8 cellular contexts compared by ENCODE assay signal in the genomic region with DNA sequence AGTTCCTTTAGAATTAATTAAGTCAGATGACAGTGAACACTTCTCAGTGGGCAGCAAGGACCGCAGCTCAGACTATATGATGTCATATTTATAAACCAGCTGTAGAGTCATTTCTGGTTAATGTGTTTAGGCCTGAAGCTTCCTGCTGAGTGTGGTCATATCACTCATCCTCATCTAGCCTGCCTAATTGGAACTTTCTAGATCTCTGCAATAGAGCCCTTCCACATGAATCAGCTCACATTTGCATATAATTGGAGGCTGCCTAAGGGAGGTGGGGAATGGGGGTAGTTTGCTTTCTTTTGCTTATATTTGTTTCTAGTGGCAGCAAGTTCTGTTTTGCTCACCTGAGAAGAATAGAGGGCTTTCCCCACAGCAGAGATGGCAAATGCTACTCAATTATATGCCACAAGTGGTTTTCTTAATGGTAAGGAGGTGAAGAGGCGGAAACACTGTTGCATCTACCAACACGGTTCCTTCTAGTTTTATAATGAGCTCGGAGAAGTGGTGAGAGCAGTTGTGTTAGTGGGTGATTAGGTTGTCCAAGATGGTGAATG.
A peak's percentile ranks its signal among the peaks of the same experiment; 100 is the strongest.
DNase-seq lines count a peak whose midpoint lies in the region; ATAC-seq and TF ChIP-seq lines count a peak whose summit lies in the region.

No MANE protein-coding gene starts in this region.

- no peak overlapping the region for H3K4me3 Mint-ChIP-seq in Caco-2 (ENCODE audit: unreplicated experiment)

- DNase-seq in GM12865 (ENCODE audit: low read depth) (peak; percentile 25), NCI-H69 (lab: John Stamatoyannopoulos, UW) (peak; percentile 4), epithelial cell of proximal tubule (ENCODE audit: low read depth) (peak; percentile 74), tibial artery (no peak), Caco-2 (no peak), HuH-7 (ENCODE audit: low spot score) (no peak)
- DNase-seq in effector CD8-positive, alpha-beta T cell (lab: John Stamatoyannopoulos, UW) = no peak

- H3K9me3 ChIP-seq in tibial artery (no peaks in the 10 kb centered on the region), Caco-2 (no peaks in the 10 kb centered on the region)

- peak; percentile 65 for ATAC-seq in GM21528 (IDR thresholded peaks at IDR 0.05; ENCODE audit: low FRiP score, unreplicated experiment)

- H3K9me3 Mint-ChIP-seq in Caco-2 (ENCODE audit: unreplicated experiment) = no peaks in the 10 kb centered on the region

- H3K27ac Mint-ChIP-seq in Caco-2 (ENCODE audit: unreplicated experiment) = no peak overlapping the region

- peaks cover 0 to 69% (median 35%) of the 10 kb centered on the region in 4 donors for H3K4me1 ChIP-seq in tibial artery
- peaks cover 8% of the 10 kb centered on the region for H3K4me1 ChIP-seq in Caco-2

- intact Hi-C loops in tibial artery (cut with DNase I; ENCODE audit: low total_unique reads) = loop anchor here (10.0 kb wide), 1 partner anchor 58 kb away; no protein-coding TSS in a partner anchor
- intact Hi-C loops in Caco-2 (cut with micrococcal nuclease; ENCODE audit: unreplicated experiment) = no loop called here

- CTCF ChIA-PET in Caco-2 (lab: Charles Lee) = no interaction called here

- POLR2A ChIA-PET in Caco-2 (lab: Charles Lee) = no interaction called here

- H3K36me3 ChIP-seq in tibial artery (peaks cover 0 to 29% (median 14%) of the 10 kb centered on the region in 3 donors), Caco-2 (ENCODE audit: control insufficient read depth, insufficient read depth, low read length) (no peaks in the 10 kb centered on the region; the same call in 1 of the 2 replicates)

- no peak for TF ChIP-seq CTCF in GM12865 (IDR thresholded peaks at IDR 0.05; ENCODE audit: insufficient read depth, low read depth, low read length, missing control alignments)
- TF ChIP-seq CTCF in epithelial cell of proximal tubule (conservative IDR thresholded peaks at IDR 0.05; ENCODE audit: low read depth, low read length) = no peak
- no peak for TF ChIP-seq CTCF in tibial artery (IDR thresholded peaks at IDR 0.05)
- no peak for TF ChIP-seq CTCF in Caco-2 (IDR thresholded peaks at IDR 0.05; ENCODE audit: insufficient read depth in 1 of 2, low read depth in 1 of 2, low read length in 1 of 2, severe bottlenecking in 1 of 2, unreplicated experiment in 1 of 2)

- peak overlapping the region in 1 of 2 donors; percentile 32 for H3K27ac ChIP-seq in tibial artery

- H3K4me3 ChIP-seq in GM12865 (ENCODE audit: low read depth, low read length) (no peak overlapping the region), epithelial cell of proximal tubule (ENCODE audit: low read depth, low read length) (no peak overlapping the region), tibial artery (no peak overlapping the region), Caco-2 (ENCODE audit: low read depth, low read length) (no peak overlapping the region)

- H3K36me3 Mint-ChIP-seq in Caco-2 (ENCODE audit: insufficient read depth, unreplicated experiment) = peaks cover 34% of the 10 kb centered on the region

- no TSS peak for BruUV-seq in Caco-2 (replicated peaks; lab: Mats Ljungman, UMichigan)

- no peaks in the 10 kb centered on the region for H3K27me3 Mint-ChIP-seq in Caco-2 (ENCODE audit: insufficient read depth, unreplicated experiment)

- H3K4me1 Mint-ChIP-seq in Caco-2 (ENCODE audit: low read depth, unreplicated experiment) = peaks cover 6% of the 10 kb centered on the region

- no peaks in the 10 kb centered on the region for H3K27me3 ChIP-seq in tibial artery
- no peaks in the 10 kb centered on the region for H3K27me3 ChIP-seq in Caco-2 (replicated peaks; ENCODE audit: control insufficient read depth, insufficient read depth, low read length)

Comparison
In these comparisons a context has a peak if more than half of its experiments do, and no peak if none do; other contexts are left out.
1. DNase-seq: peak in GM12865 (single experiment), NCI-H69 (single experiment) and epithelial cell of proximal tubule (single experiment); none in tibial artery (0 of 2), Caco-2 (0 of 2), HuH-7 (single experiment) and effector CD8-positive, alpha-beta T cell (single experiment).